ENCODE assay signal across 19 cellular contexts in genomic region chr12:93667672-93668071, GRCh38.
"Had no signal": no experiment of that assay in that cellular context is flagged by ENCODE, and none has a peak within 500 bp of the region (broad histone marks: within the 10 kb centered on the region; RNA-seq: fewer than 3 reads in every experiment).

No MANE protein-coding gene starts in this region.

- H3K27me3 Mint-ChIP-seq: effector memory CD8-positive, alpha-beta T cell had no signal

- H3K27ac Mint-ChIP-seq: activated CD4-positive, alpha-beta T cell treated with anti-CD3 and anti-CD28 coated beads, Interleukin-2, amount 10 ng/mL, durations not matched to agents 7 days and 5 days; effector memory CD8-positive, alpha-beta T cell; memory B cell; stimulated activated naive CD8-positive, alpha-beta T cell treated with anti-CD3 and anti-CD28 coated beads, Interleukin-15, amount 100 ng/mL, for 72 hours; T-helper 1 cell treated with Interleukin-12 subunit alpha and Interleukin-12 subunit beta and Interleukin-4 antibody, amounts not matched to agents 30 μg/mL and 1 μg/mL, for 36 hours had no signal

- H3K4me3 Mint-ChIP-seq: activated CD4-positive, alpha-beta T cell treated with anti-CD3 and anti-CD28 coated beads, Interleukin-2, amount 10 ng/mL, durations not matched to agents 7 days and 5 days; effector memory CD8-positive, alpha-beta T cell; memory B cell; T-helper 1 cell treated with Interleukin-12 subunit alpha and Interleukin-12 subunit beta and Interleukin-4 antibody, amounts not matched to agents 30 μg/mL and 1 μg/mL, for 36 hours had no signal

- ATAC-seq: effector memory CD8-positive, alpha-beta T cell; gastrocnemius medialis; stimulated activated naive CD8-positive, alpha-beta T cell treated with anti-CD3 and anti-CD28 coated beads, Interleukin-15, amount 100 ng/mL, for 72 hours had no signal

- H3K9me3 Mint-ChIP-seq: effector memory CD8-positive, alpha-beta T cell had no signal

- H3K4me1 Mint-ChIP-seq: activated CD4-positive, alpha-beta T cell treated with anti-CD3 and anti-CD28 coated beads, Interleukin-2, amount 10 ng/mL, durations not matched to agents 7 days and 5 days; memory B cell had no signal

- H3K4me3 ChIP-seq: gastrocnemius medialis, skin epidermis, suprapubic skin had no signal

- DNase-seq: activated CD4-positive, alpha-beta T cell treated with anti-CD3 and anti-CD28 coated beads, Interleukin-2, amount 10 ng/mL, durations not matched to agents 7 days and 5 days; activated CD8-positive, alpha-beta memory T cell treated with anti-CD3 and anti-CD28 coated beads, Interleukin-2, amount 50 U/mL, for 4 hours; activated effector memory CD4-positive, alpha-beta T cell treated with Interleukin-2 at 50 U/mL for 16 hours; activated naive CD4-positive, alpha-beta T cell treated with anti-CD3 and anti-CD28 coated beads, Interleukin-2, amount 50 U/mL, for 16 hours; activated T-cell treated with anti-CD3 and anti-CD28 coated beads, Interleukin-2, amount 50 U/mL, for 48 hours; aorta; dermis blood vessel endothelial cell; effector memory CD8-positive, alpha-beta T cell; gastrocnemius medialis; head of caudate nucleus; kidney glomerular epithelial cell; occipital lobe; posterior cingulate gyrus; stimulated activated naive CD8-positive, alpha-beta T cell treated with anti-CD3 and anti-CD28 coated beads, Interleukin-15, amount 100 ng/mL, for 72 hours; trophoblast cell had no signal
